8 cellular contexts compared by ENCODE assay signal in genomic region chr1:12047120-12047876, GRCh38. TPM values are rescaled to one million over a fixed set of nuclear protein-coding genes. Genes with fewer than 3 reads are reported as not detected.
DNase-seq lines count a peak whose midpoint lies in the region; ATAC-seq, FAIRE-seq and TF ChIP-seq lines count a peak whose summit lies in the region.

No MANE protein-coding gene starts in this region.

- ATAC-seq in GM18517 (IDR thresholded peaks at IDR 0.05; ENCODE audit: unreplicated experiment) (peak; percentile 48), HG02870 (IDR thresholded peaks at IDR 0.05; ENCODE audit: unreplicated experiment) (peak; percentile 34), pancreas (no peak)

- H3K27ac ChIP-seq in smooth muscle cell (ENCODE audit: low read depth) (no peak overlapping the region), adrenal gland (no peak overlapping the region), Karpas-422 (ENCODE audit: low read length) (no peak overlapping the region), pancreas (no peak overlapping the region)

- no peaks in the 10 kb centered on the region for H3K9me3 Mint-ChIP-seq in type B pancreatic cell

- no peaks in the 10 kb centered on the region for H3K27me3 Mint-ChIP-seq in type B pancreatic cell

- H3K27me3 ChIP-seq in smooth muscle cell (ENCODE audit: low read depth): no peaks in the 10 kb centered on the region
- no peaks in the 10 kb centered on the region for H3K27me3 ChIP-seq in adrenal gland
- no peaks in the 10 kb centered on the region for H3K27me3 ChIP-seq in Karpas-422 (ENCODE audit: low read length)
- H3K27me3 ChIP-seq in pancreas: no peaks in the 10 kb centered on the region

- H3K4me1 Mint-ChIP-seq in type B pancreatic cell (ENCODE audit: unreplicated experiment): peaks cover 12% of the 10 kb centered on the region

- no peak overlapping the region for H3K9ac ChIP-seq in smooth muscle cell (ENCODE audit: low read depth)
- H3K9ac ChIP-seq in Karpas-422 (ENCODE audit: low read length): no peak overlapping the region

- H3K36me3 ChIP-seq in smooth muscle cell (ENCODE audit: low read depth) (no peaks in the 10 kb centered on the region), adrenal gland (replicated peaks in 1 of 2) (no peaks in the 10 kb centered on the region), Karpas-422 (ENCODE audit: insufficient read depth, low read length) (no peaks in the 10 kb centered on the region), pancreas (no peaks in the 10 kb centered on the region)

- no peak overlapping the region for H3K27ac Mint-ChIP-seq in type B pancreatic cell

- H3K4me1 ChIP-seq in smooth muscle cell (ENCODE audit: low read depth) (peaks cover 5% of the 10 kb centered on the region), adrenal gland (replicated peaks in 1 of 2) (peaks cover 2 to 6% of the 10 kb centered on the region in 2 donors), Karpas-422 (ENCODE audit: low read length) (peaks cover 6% of the 10 kb centered on the region), pancreas (no peaks in the 10 kb centered on the region)

- no peaks in the 10 kb centered on the region for H3K9me3 ChIP-seq in smooth muscle cell (replicated peaks; ENCODE audit: low read depth)
- H3K9me3 ChIP-seq in adrenal gland (replicated peaks in 1 of 3): no peaks in the 10 kb centered on the region
- H3K9me3 ChIP-seq in Karpas-422 (ENCODE audit: low read length): no peaks in the 10 kb centered on the region
- H3K9me3 ChIP-seq in pancreas: no peaks in the 10 kb centered on the region

- peaks cover 5% of the 10 kb centered on the region for H3F3A ChIP-seq in smooth muscle cell (ENCODE audit: low read depth)

- no peak overlapping the region for H3K4me3 ChIP-seq in smooth muscle cell
- H3K4me3 ChIP-seq in adrenal gland: no peak overlapping the region
- H3K4me3 ChIP-seq in Karpas-422 (ENCODE audit: low read length): no peak overlapping the region
- no peak overlapping the region for H3K4me3 ChIP-seq in pancreas

- H3K79me2 ChIP-seq in smooth muscle cell (ENCODE audit: low read depth) (no peaks in the 10 kb centered on the region), Karpas-422 (ENCODE audit: low read length) (no peaks in the 10 kb centered on the region)

- no peak for TF ChIP-seq CTCF in smooth muscle cell (IDR thresholded peaks at IDR 0.05; ENCODE audit: borderline replicate concordance, insufficient read depth, poor library complexity, severe bottlenecking)
- no peak for TF ChIP-seq CTCF in type B pancreatic cell (conservative IDR thresholded peaks at IDR 0.05)
- no peak for TF ChIP-seq CTCF in adrenal gland (IDR thresholded peaks at IDR 0.05)
- TF ChIP-seq CTCF in pancreas (IDR thresholded peaks at IDR 0.05): no peak

- H4K20me1 ChIP-seq in smooth muscle cell (ENCODE audit: low read depth): no peaks in the 10 kb centered on the region
- no peaks in the 10 kb centered on the region for H4K20me1 ChIP-seq in Karpas-422 (ENCODE audit: insufficient read depth, low read depth, low read length)

- TF ChIP-seq POLR2A in adrenal gland (IDR thresholded peaks at IDR 0.05): no peak

- peak overlapping the region; percentile 13 for H3K4me2 ChIP-seq in smooth muscle cell
- H3K4me2 ChIP-seq in Karpas-422 (ENCODE audit: low read depth, low read length, poor library complexity, severe bottlenecking): no peak overlapping the region

- 62% methylated on average over 18 of the region's 18 CpGs for WGBS in smooth muscle cell (ENCODE audit: low lambda C conversion rate)
- 51 to 67% (median 63%) methylated on average over 17 to 18 of the region's 18 CpGs for WGBS in adrenal gland, 4 donors
- 51 to 52% methylated on average over 18 of the region's 18 CpGs for WGBS in pancreas, 2 donors

- FAIRE-seq in pancreas (lab: Jason Lieb, UNC): no peak

- H3K4me3 Mint-ChIP-seq in type B pancreatic cell: no peak overlapping the region

- intact Hi-C loops in adrenal gland (cut with DNase I): no loop called here
- intact Hi-C loops in pancreas (cut with DNase I): no loop called here

- DNase-seq in activated CD4-positive, alpha-beta T cell treated with anti-CD3 and anti-CD28 coated beads, Interleukin-2, amount 50 U/mL, for 4 hours: peak; percentile 38 to 44
- DNase-seq in smooth muscle cell (lab: John Stamatoyannopoulos, UW; ENCODE audit: unreplicated experiment): no peak
- DNase-seq in type B pancreatic cell (ENCODE audit: extremely low spot score, unreplicated experiment): no peak
- no peak for DNase-seq in adrenal gland
- DNase-seq in Karpas-422: no peak
- no peak for DNase-seq in pancreas

- H3K9me2 ChIP-seq in Karpas-422 (replicated peaks; ENCODE audit: insufficient read depth, low read length): no peaks in the 10 kb centered on the region

- H2AFZ ChIP-seq in smooth muscle cell (ENCODE audit: low read depth): no peak overlapping the region
- no peak overlapping the region for H2AFZ ChIP-seq in Karpas-422 (ENCODE audit: low read length)

- no peaks in the 10 kb centered on the region for H3K36me3 Mint-ChIP-seq in type B pancreatic cell

RNA-seq across cellular contexts. Expression of gene TNFRSF8, which starts 15.8 kb away (rescaled TPM):
- total RNA-seq in smooth muscle cell: 0.22 and 0.54 TPM in 2 replicates
- 1.3 TPM in 1 of 2 replicates, not detected in the other for polyA plus RNA-seq in smooth muscle cell
- 0.07 and 0.14 TPM in 2 replicates for total RNA-seq in type B pancreatic cell (ENCODE audit: low replicate concordance)
- total RNA-seq in adrenal gland: under 1 TPM; 0.28 to 0.61 (median 0.44) TPM
- polyA plus RNA-seq in adrenal gland: under 1 TPM in 2 of 3 donors, not detected in 1; 0.40 to 0.54 TPM
- not detected in 2 replicates for total RNA-seq in Karpas-422 (2014; rRNA removed; shearing (Covaris generic); ENCODE audit: low replicate concordance)
- under 1 TPM in 5 of 6 donors, not detected in 1; 0.08 to 0.72 (median 0.25) TPM for total RNA-seq in pancreas
- under 1 TPM; 0.14 to 0.72 TPM for polyA plus RNA-seq in pancreas

RNA-seq across cellular contexts. Expression of gene MIIP, which starts 28.0 kb away (rescaled TPM):
- 18.9 and 24.0 TPM in 2 replicates for total RNA-seq in smooth muscle cell
- polyA plus RNA-seq in smooth muscle cell: 63.3 and 66.5 TPM in 2 replicates
- total RNA-seq in type B pancreatic cell (ENCODE audit: low replicate concordance): 24.0 and 37.6 TPM in 2 replicates
- 10 to 100 TPM; 15.1 to 60.7 (median 26.6) TPM for total RNA-seq in adrenal gland
- polyA plus RNA-seq in adrenal gland: 10 to 100 TPM in 2 of 3 donors, 1 to 10 TPM in 1; 5.0 to 71.1 (median 43.7) TPM
- total RNA-seq in Karpas-422 (2014; rRNA removed; shearing (Covaris generic); ENCODE audit: low replicate concordance): 33.8 and 66.1 TPM in 2 replicates
- total RNA-seq in pancreas: 10 to 100 TPM in 5 of 6 donors, 1 to 10 TPM in 1; 9.3 to 17.8 (median 12.3) TPM
- 10 to 100 TPM; 48.4 to 59.1 TPM for polyA plus RNA-seq in pancreas

Comparison
In these comparisons a context has a peak if more than half of its experiments do, and no peak if none do; other contexts are left out.
1. ATAC-seq: peak in GM18517 (single experiment) and HG02870 (single experiment); none in pancreas (0 of 4).
2. DNase-seq: peak in activated CD4-positive, alpha-beta T cell treated with anti-CD3 and anti-CD28 coated beads, Interleukin-2, amount 50 U/mL, for 4 hours (2 of 2); none in smooth muscle cell (single experiment), type B pancreatic cell (single experiment), adrenal gland (0 of 7), Karpas-422 (single experiment) and pancreas (0 of 6).